Comparison of ENCODE assay signal across 8 cellular contexts in genomic region chr7:7969306-7970112, GRCh38. TPM values are rescaled to one million over a fixed set of nuclear protein-coding genes. Genes with fewer than 3 reads are reported as not detected.
DNase-seq lines count a peak whose midpoint lies in the region; ATAC-seq, FAIRE-seq and TF ChIP-seq lines count a peak whose summit lies in the region.

No MANE protein-coding gene starts in this region.

- H3K4me3 Mint-ChIP-seq in activated naive CD4-positive, alpha-beta T cell treated with anti-CD3 and anti-CD28 coated beads, Interleukin-2, amount 50 U/mL, for 24 hours = peak overlapping the region; percentile 79

- H3K4me1 ChIP-seq in pancreas (peaks cover 0 to 5% (median 0%) of the 10 kb centered on the region in 3 donors), urinary bladder (ENCODE audit: insufficient read depth) (no peaks in the 10 kb centered on the region)

- no peak for ATAC-seq in Right ventricle myocardium inferior
- ATAC-seq in pancreas = peak in 3 of 4 donors; percentile 4 to 13 (median 5)

- H3K27me3 ChIP-seq in HL-60 (ENCODE audit: insufficient read depth, poor library complexity, severe bottlenecking) (no peaks in the 10 kb centered on the region), pancreas (no peaks in the 10 kb centered on the region)

- H3K27ac Mint-ChIP-seq in activated naive CD4-positive, alpha-beta T cell treated with anti-CD3 and anti-CD28 coated beads, Interleukin-2, amount 50 U/mL, for 24 hours = peak overlapping the region; percentile 70

- H3K27me3 Mint-ChIP-seq in activated naive CD4-positive, alpha-beta T cell treated with anti-CD3 and anti-CD28 coated beads, Interleukin-2, amount 50 U/mL, for 24 hours = no peaks in the 10 kb centered on the region

- no peak for FAIRE-seq in pancreas (lab: Jason Lieb, UNC)

- no peaks in the 10 kb centered on the region for H3K9me3 ChIP-seq in pancreas

- TF ChIP-seq CTCF in HL-60 (IDR thresholded peaks at IDR 0.05; ENCODE audit: insufficient read depth, low read length) (no peak), pancreas (IDR thresholded peaks at IDR 0.05) (no peak)

- peaks cover 41% of the 10 kb centered on the region for H3K4me1 Mint-ChIP-seq in activated naive CD4-positive, alpha-beta T cell treated with anti-CD3 and anti-CD28 coated beads, Interleukin-2, amount 50 U/mL, for 24 hours

- H3K27ac ChIP-seq in HL-60 (replicated peaks) (peak overlapping the region; percentile 93), pancreas (peak overlapping the region; percentile 89 to 96 (median 92)), urinary bladder (ENCODE audit: low read depth) (peak overlapping the region; percentile 97)

- H3K36me3 ChIP-seq in pancreas (no peaks in the 10 kb centered on the region), urinary bladder (ENCODE audit: insufficient read depth) (no peaks in the 10 kb centered on the region)

- no peaks in the 10 kb centered on the region for H3K36me3 Mint-ChIP-seq in activated naive CD4-positive, alpha-beta T cell treated with anti-CD3 and anti-CD28 coated beads, Interleukin-2, amount 50 U/mL, for 24 hours

- intact Hi-C loops in Right ventricle myocardium inferior (cut with DNase I) (loop anchor here (2.0 to 10.0 kb wide), 4 partner anchors 248 to 405 kb away; partner anchors contain the start of genes MIOS and UMAD1), pancreas (cut with DNase I) (no loop called here)

- H3K4me3 ChIP-seq in HL-60 (replicated peaks; ENCODE audit: insufficient read depth, low read length) = peak overlapping the region; percentile 80
- H3K4me3 ChIP-seq in pancreas = peak overlapping the region; percentile 74 to 98 (median 84)
- peak overlapping the region; percentile 95 for H3K4me3 ChIP-seq in urinary bladder (ENCODE audit: low read depth, low read length)

- DNase-seq in NCI-H2227 (lab: John Stamatoyannopoulos, UW; ENCODE audit: unreplicated experiment) = peak; percentile 48
- no peak for DNase-seq in NCI-H2227 treated with DMSO at 0.1 percent for 48 hours (lab: John Stamatoyannopoulos, UW)
- DNase-seq in HL-60 (ENCODE audit: low read depth in 1 of 2, low spot score in 1 of 2) = peak in 1 of 2 experiments; percentile 51
- peak; percentile 37 for DNase-seq in RKO (ENCODE audit: low spot score)
- DNase-seq in Right ventricle myocardium inferior (ENCODE audit: missing footprints) = peak; percentile 69
- DNase-seq in pancreas = peak; percentile 29 to 77 (median 45)

- H3K9me3 Mint-ChIP-seq in activated naive CD4-positive, alpha-beta T cell treated with anti-CD3 and anti-CD28 coated beads, Interleukin-2, amount 50 U/mL, for 24 hours = no peaks in the 10 kb centered on the region

- WGBS in pancreas, 2 donors = 0 to 1% methylated on average over 24 to 91 of the region's 91 CpGs
- WGBS in urinary bladder = under 1% methylated on average over 91 of the region's 91 CpGs

RNA-seq across cellular contexts. Expression of gene GLCCI1, which starts 0.9 kb away (rescaled TPM):
- 5.7 TPM for total RNA-seq in Right ventricle myocardium inferior
- total RNA-seq in pancreas = 1 to 10 TPM; 2.0 to 7.4 (median 3.2) TPM
- 1 to 10 TPM; 2.4 to 2.5 TPM for polyA plus RNA-seq in pancreas
- 33.4 TPM for total RNA-seq in urinary bladder
- polyA plus RNA-seq in urinary bladder = 5.0 TPM
